Comparison of ENCODE assay signal across 20 cellular contexts in genomic region chr6:91480397-91480796, GRCh38.
"Had no signal": no experiment of that assay in that cellular context is flagged by ENCODE, and none has a peak within 500 bp of the region (broad histone marks: within the 10 kb centered on the region; RNA-seq: fewer than 3 reads in every experiment).

No MANE protein-coding gene starts in this region.

- H3K36me3 Mint-ChIP-seq: activated naive CD4-positive, alpha-beta T cell treated with anti-CD3 and anti-CD28 coated beads, Interleukin-2, amount 50 U/mL, for 72 hours; mesothelial cell of epicardium; stimulated activated naive B cell treated with anti-CD40 and anti-IgM and Interleukin-4, amounts not matched to agents 10 μg/mL and 1 μg/mL and 100 μg/mL, for 72 hours had no signal

- H3K27me3 ChIP-seq: adrenal gland, breast epithelium, left lung, right atrium auricular region had no signal

- H3K9me3 ChIP-seq: adrenal gland, breast epithelium, left lung, right atrium auricular region had no signal

- H3K27me3 Mint-ChIP-seq: progenitor cell of endocrine pancreas; stimulated activated naive B cell treated with anti-CD40 and anti-IgM and Interleukin-4, amounts not matched to agents 10 μg/mL and 1 μg/mL and 100 μg/mL, for 72 hours had no signal

- H3K4me1 ChIP-seq: breast epithelium, left lung had no signal

- H3K27ac ChIP-seq: adrenal gland, breast epithelium, coronary artery, left lung, right atrium auricular region, WERI-Rb-1 had no signal

- H3K36me3 ChIP-seq: adrenal gland, breast epithelium, left lung, right atrium auricular region, WERI-Rb-1 had no signal

- ATAC-seq: activated naive CD4-positive, alpha-beta T cell treated with anti-CD3 and anti-CD28 coated beads, Interleukin-2, amount 50 U/mL, for 72 hours; left lung; stimulated activated naive B cell treated with anti-CD40 and anti-IgM and Interleukin-4, amounts not matched to agents 10 μg/mL and 1 μg/mL and 100 μg/mL, for 72 hours had no signal

- H3K4me3 ChIP-seq: adrenal gland, breast epithelium, coronary artery, left lung, right atrium auricular region had no signal

- DNase-seq: activated CD4-positive, alpha-beta T cell treated with anti-CD3 and anti-CD28 coated beads for 1 hour; activated CD8-positive, alpha-beta memory T cell treated with anti-CD3 and anti-CD28 coated beads for 24 hours; activated CD8-positive, alpha-beta memory T cell treated with anti-CD3 and anti-CD28 coated beads, Interleukin-2, amount 50 U/mL, for 48 hours; activated gamma-delta T cell; activated T-cell treated with anti-CD3 and anti-CD28 coated beads, Interleukin-2, amount 50 U/mL, for 48 hours; adrenal gland; hypothalamus; islet precursor cell; left lung; occipital lobe; stimulated activated CD4-positive, alpha-beta T cell treated with anti-CD3 and anti-CD28 coated beads, Interleukin-4, amount 100 ng/mL, for 4 hours; stimulated activated naive B cell treated with anti-CD40 and anti-IgM and Interleukin-4, amounts not matched to agents 10 μg/mL and 1 μg/mL and 100 μg/mL, for 72 hours; T-helper 2 cell; WERI-Rb-1 had no signal

- H3K9me3 Mint-ChIP-seq: mesothelial cell of epicardium; stimulated activated naive B cell treated with anti-CD40 and anti-IgM and Interleukin-4, amounts not matched to agents 10 μg/mL and 1 μg/mL and 100 μg/mL, for 72 hours had no signal

- H3K4me3 Mint-ChIP-seq: mesothelial cell of epicardium; stimulated activated naive B cell treated with anti-CD40 and anti-IgM and Interleukin-4, amounts not matched to agents 10 μg/mL and 1 μg/mL and 100 μg/mL, for 72 hours had no signal

- H3K27ac Mint-ChIP-seq: activated naive CD4-positive, alpha-beta T cell treated with anti-CD3 and anti-CD28 coated beads, Interleukin-2, amount 50 U/mL, for 72 hours; mesothelial cell of epicardium; progenitor cell of endocrine pancreas; stimulated activated naive B cell treated with anti-CD40 and anti-IgM and Interleukin-4, amounts not matched to agents 10 μg/mL and 1 μg/mL and 100 μg/mL, for 72 hours had no signal
